Comparison of ENCODE assay signal across 8 cellular contexts in genomic region chr3:130961458-130961857, GRCh38.
"Had no signal": no experiment of that assay in that cellular context is flagged by ENCODE, and none has a peak within 500 bp of the region (broad histone marks: within the 10 kb centered on the region; RNA-seq: fewer than 3 reads in every experiment).

No MANE protein-coding gene starts in this region.

- H3K4me2 ChIP-seq: KMS-11 had no signal

- H3K9ac ChIP-seq: KMS-11 had no signal

- DNase-seq: GOT3, H7, HFFc6, KBM-7 had no signal

- FAIRE-seq: HepG2 had no signal

- H3K4me3 ChIP-seq: HAP-1 had no signal

- H3K27ac ChIP-seq: HL-60, KMS-11 had no signal

- H3K9me3 ChIP-seq: HAP-1 had no signal
